In the genomic region with DNA sequence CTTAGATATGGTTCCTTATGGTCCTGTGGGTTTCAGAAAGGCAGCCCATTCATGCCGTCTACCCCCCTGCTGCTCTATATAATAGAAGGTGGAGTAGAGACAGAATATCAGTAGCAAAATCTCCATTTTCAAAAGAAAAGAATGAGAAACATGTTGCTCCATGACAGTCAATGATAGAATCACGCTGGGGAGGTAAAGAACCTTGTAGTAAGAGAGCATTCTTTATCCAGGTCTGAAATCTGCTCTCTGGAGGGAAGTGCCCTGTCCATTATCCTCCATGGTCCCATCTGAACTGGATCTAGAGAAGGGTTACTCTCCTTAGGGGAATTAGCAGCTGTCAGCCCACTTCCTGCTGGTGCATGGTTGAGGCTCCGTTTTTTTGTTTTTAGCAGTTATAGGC, we compare ENCODE assay signal across 1 cellular context.
TF ChIP-seq lines count a peak whose summit lies in the region.

No MANE protein-coding gene starts in this region.

TF ChIP-seq in GM23338, 12 proteins besides CTCF, POLR2A, EP300 and RAD21 (continued from another document):
- TF ChIP-seq REST (IDR thresholded peaks at IDR 0.05; ENCODE audit: unreplicated experiment) (no peak), STAT1 (IDR thresholded peaks at IDR 0.05; ENCODE audit: unreplicated experiment) (no peak)
